18 cellular contexts compared by ENCODE assay signal in genomic region chr4:77652237-77652897, GRCh38. TPM values are rescaled to one million over a fixed set of nuclear protein-coding genes. Genes with fewer than 3 reads are reported as not detected.
DNase-seq lines count a peak whose midpoint lies in the region; ATAC-seq and TF ChIP-seq lines count a peak whose summit lies in the region.
"Had no signal": no experiment of that assay in that cellular context is flagged by ENCODE, and none has a peak within 500 bp of the region (broad histone marks: within the 10 kb centered on the region; RNA-seq: fewer than 3 reads in every experiment).

No MANE protein-coding gene starts in this region.

- H3K36me3 ChIP-seq in Karpas-422 (ENCODE audit: insufficient read depth, low read length): no peaks in the 10 kb centered on the region
- H3K36me3 ChIP-seq in lower lobe of right lung: no peaks in the 10 kb centered on the region
- no peaks in the 10 kb centered on the region for H3K36me3 ChIP-seq in suprapubic skin

- no peak overlapping the region for H3K4me3 Mint-ChIP-seq in CD14-positive monocyte
- no peak overlapping the region for H3K4me3 Mint-ChIP-seq in T-helper 2 cell treated with Interferon-gamma antibody and Interleukin-4, amounts not matched to agents 5 μg/mL and 100 μg/mL, for 36 hours
- H3K4me3 Mint-ChIP-seq: CD8-positive, alpha-beta memory T cell; natural killer cell; stimulated activated naive CD8-positive, alpha-beta T cell treated with anti-CD3 and anti-CD28 coated beads, Interleukin-15, amount 100 ng/mL, for 72 hours had no signal

- H3K36me3 Mint-ChIP-seq in CD14-positive monocyte: no peaks in the 10 kb centered on the region
- no peaks in the 10 kb centered on the region for H3K36me3 Mint-ChIP-seq in T-helper 2 cell treated with Interferon-gamma antibody and Interleukin-4, amounts not matched to agents 5 μg/mL and 100 μg/mL, for 36 hours (ENCODE audit: low read depth)

- peaks cover 2% of the 10 kb centered on the region for H3K4me1 Mint-ChIP-seq in CD14-positive monocyte
- H3K4me1 Mint-ChIP-seq in T-helper 2 cell treated with Interferon-gamma antibody and Interleukin-4, amounts not matched to agents 5 μg/mL and 100 μg/mL, for 36 hours (ENCODE audit: low read depth): no peaks in the 10 kb centered on the region
- H3K4me1 Mint-ChIP-seq: CD8-positive, alpha-beta memory T cell; natural killer cell; stimulated activated naive CD8-positive, alpha-beta T cell treated with anti-CD3 and anti-CD28 coated beads, Interleukin-15, amount 100 ng/mL, for 72 hours had no signal

- H3K4me2 ChIP-seq in Karpas-422 (ENCODE audit: low read depth, low read length, poor library complexity, severe bottlenecking): peak overlapping the region; percentile 58

- no peak overlapping the region for H3K27ac Mint-ChIP-seq in CD14-positive monocyte
- H3K27ac Mint-ChIP-seq in T-helper 2 cell treated with Interferon-gamma antibody and Interleukin-4, amounts not matched to agents 5 μg/mL and 100 μg/mL, for 36 hours: no peak overlapping the region
- H3K27ac Mint-ChIP-seq: activated T-helper 2 cell treated with anti-CD3 and anti-CD28 coated beads, Interferon-gamma antibody, Interleukin-2, Interleukin-4, amounts not matched to agents 10 μg/mL and 5 μg/mL and 100 μg/mL, durations not matched to agents 14 hours and 24 hours and 36 hours; CD8-positive, alpha-beta memory T cell; natural killer cell; stimulated activated naive CD8-positive, alpha-beta T cell treated with anti-CD3 and anti-CD28 coated beads, Interleukin-15, amount 100 ng/mL, for 72 hours had no signal

- no peak for TF ChIP-seq POLR2A in suprapubic skin (IDR thresholded peaks at IDR 0.05)

- H3K4me3 ChIP-seq in Karpas-422 (ENCODE audit: low read length) (peak overlapping the region; percentile 11; the same call in 1 of the 2 replicates), lower lobe of right lung (no peak overlapping the region), suprapubic skin (no peak overlapping the region)

- ATAC-seq in lower lobe of right lung (peak; percentile 51 to 77), GM21619 (IDR thresholded peaks at IDR 0.05; ENCODE audit: unreplicated experiment) (no peak)
- ATAC-seq: HCT116; natural killer cell; stimulated activated naive CD8-positive, alpha-beta T cell treated with anti-CD3 and anti-CD28 coated beads, Interleukin-15, amount 100 ng/mL, for 72 hours had no signal

- no peaks in the 10 kb centered on the region for H3K9me3 ChIP-seq in Karpas-422 (ENCODE audit: low read length)
- H3K9me3 ChIP-seq in lower lobe of right lung: no peaks in the 10 kb centered on the region
- no peaks in the 10 kb centered on the region for H3K9me3 ChIP-seq in suprapubic skin

- intact Hi-C loops in lower lobe of right lung (cut with DNase I) (no loop called here), CD14-positive monocyte (cut with micrococcal nuclease) (no loop called here)

- no peaks in the 10 kb centered on the region for H3K9me2 ChIP-seq in Karpas-422 (replicated peaks; ENCODE audit: insufficient read depth, low read length)

- no peak overlapping the region for H3K9ac ChIP-seq in Karpas-422 (ENCODE audit: low read length)

- H3K27ac ChIP-seq in Karpas-422 (ENCODE audit: low read length) (peak overlapping the region; percentile 34; the same call in 1 of the 2 replicates), lower lobe of right lung (no peak overlapping the region), suprapubic skin (no peak overlapping the region)

- H3K9me3 Mint-ChIP-seq in CD14-positive monocyte: peaks cover 3 to 11% (median 6%) of the 10 kb centered on the region in 7 donors
- peaks cover 6% of the 10 kb centered on the region for H3K9me3 Mint-ChIP-seq in T-helper 2 cell treated with Interferon-gamma antibody and Interleukin-4, amounts not matched to agents 5 μg/mL and 100 μg/mL, for 36 hours

- H3K79me2 ChIP-seq in Karpas-422 (ENCODE audit: low read length): no peaks in the 10 kb centered on the region

- 38% methylated on average over 5 of the region's 5 CpGs for WGBS in suprapubic skin

- peaks cover 23% of the 10 kb centered on the region for H3K4me1 ChIP-seq in Karpas-422 (ENCODE audit: low read length)
- no peaks in the 10 kb centered on the region for H3K4me1 ChIP-seq in lower lobe of right lung
- no peaks in the 10 kb centered on the region for H3K4me1 ChIP-seq in suprapubic skin

- peak; percentile 53 for DNase-seq in Ammon's horn (ENCODE audit: low spot score)
- peak; percentile 55 for DNase-seq in Karpas-422
- DNase-seq in dermis blood vessel endothelial cell: peak; percentile 33
- no peak for DNase-seq in lower lobe of right lung
- DNase-seq in CD14-positive monocyte (ENCODE audit: low spot score): no peak
- no peak for DNase-seq in suprapubic skin (ENCODE audit: low spot score in 2 of 2)
- DNase-seq in T-helper 2 cell treated with Interferon-gamma antibody and Interleukin-4, amounts not matched to agents 5 μg/mL and 100 μg/mL, for 36 hours (ENCODE audit: low spot score): no peak
- DNase-seq: CD8-positive, alpha-beta memory T cell; effector memory CD4-positive, alpha-beta T cell; natural killer cell; NCI-H1105 treated with DMSO at 0.1 percent for 48 hours; NCI-H774; posterior cingulate gyrus; stimulated activated naive CD8-positive, alpha-beta T cell treated with anti-CD3 and anti-CD28 coated beads, Interleukin-15, amount 100 ng/mL, for 72 hours; T1000 had no signal

- no peaks in the 10 kb centered on the region for H4K20me1 ChIP-seq in Karpas-422 (ENCODE audit: insufficient read depth, low read depth, low read length)

- TF ChIP-seq EP300 in suprapubic skin (IDR thresholded peaks at IDR 0.05): no peak

- 0 out of 2 replicates have a peak overlapping the region, but pooled peaks have one; percentile 7 for H2AFZ ChIP-seq in Karpas-422 (ENCODE audit: low read length)

- no peaks in the 10 kb centered on the region for H3K27me3 ChIP-seq in Karpas-422 (ENCODE audit: low read length)
- H3K27me3 ChIP-seq in lower lobe of right lung (ENCODE audit: low read depth): no peaks in the 10 kb centered on the region
- H3K27me3 ChIP-seq in suprapubic skin: no peaks in the 10 kb centered on the region

- TF ChIP-seq CTCF in lower lobe of right lung (IDR thresholded peaks at IDR 0.05) (no peak), CD14-positive monocyte (IDR thresholded peaks at IDR 0.05) (no peak), suprapubic skin (IDR thresholded peaks at IDR 0.05) (no peak)

- no peaks in the 10 kb centered on the region for H3K27me3 Mint-ChIP-seq in CD14-positive monocyte (ENCODE audit: low read depth in 3 of 3)
- peaks cover 18% of the 10 kb centered on the region for H3K27me3 Mint-ChIP-seq in T-helper 2 cell treated with Interferon-gamma antibody and Interleukin-4, amounts not matched to agents 5 μg/mL and 100 μg/mL, for 36 hours (ENCODE audit: low read depth)
- H3K27me3 Mint-ChIP-seq: stimulated activated naive CD8-positive, alpha-beta T cell treated with anti-CD3 and anti-CD28 coated beads, Interleukin-15, amount 100 ng/mL, for 72 hours had no signal

RNA-seq across cellular contexts. Expression of gene CXCL13, which starts 46.7 kb away (rescaled TPM):
- not detected in 2 replicates for total RNA-seq in Karpas-422 (2014; rRNA removed; shearing (Covaris generic); ENCODE audit: low replicate concordance)
- 0.34 TPM in 1 of 2 replicates, not detected in the other for total RNA-seq in dermis blood vessel endothelial cell
- total RNA-seq in lower lobe of right lung: not detected
- polyA plus RNA-seq in CD14-positive monocyte: not detected
- total RNA-seq in suprapubic skin: 1 to 10 TPM in 3 of 4 donors, not detected in 1; 1.2 to 1.9 (median 1.3) TPM
- total RNA-seq: natural killer cell had no signal

Comparison
In these comparisons a context has a peak if more than half of its experiments do, and no peak if none do; other contexts are left out.
1. DNase-seq: peak in Ammon's horn (single experiment), Karpas-422 (single experiment) and dermis blood vessel endothelial cell (single experiment); none in lower lobe of right lung (single experiment), CD14-positive monocyte (single experiment), suprapubic skin (0 of 2) and T-helper 2 cell treated with Interferon-gamma antibody and Interleukin-4, amounts not matched to agents 5 μg/mL and 100 μg/mL, for 36 hours (single experiment).